9 cellular contexts compared by ENCODE assay signal in genomic region chr9:109192732-109193361, GRCh38.
A peak's percentile ranks its signal among the peaks of the same experiment; 100 is the strongest.
DNase-seq lines count a peak whose midpoint lies in the region; ATAC-seq lines count a peak whose summit lies in the region.
"Had no signal": no experiment of that assay in that cellular context is flagged by ENCODE, and none has a peak within 500 bp of the region (broad histone marks: within the 10 kb centered on the region; RNA-seq: fewer than 3 reads in every experiment).

No MANE protein-coding gene starts in this region.

- ATAC-seq in GM21515 (IDR thresholded peaks at IDR 0.05; ENCODE audit: unreplicated experiment), result no peak

- DNase-seq in NCI-H1417 (lab: John Stamatoyannopoulos, UW), result peak; percentile 5 to 63 (median 34)
- no peak for DNase-seq in NCI-H1417 treated with DMSO at 0.1 percent for 48 hours (lab: John Stamatoyannopoulos, UW)
- peak; percentile 75 to 92 for DNase-seq in NCI-H524 (lab: John Stamatoyannopoulos, UW)
- DNase-seq in ecto neural progenitor cell (ENCODE audit: low spot score), result peak; percentile 60
- DNase-seq in retina, result peak; percentile 39
- DNase-seq in NOMO-1 treated with DMSO at 0.1 percent for 48 hours (lab: John Stamatoyannopoulos, UW; ENCODE audit: unreplicated experiment), result no peak
- DNase-seq in C1 segment of cervical spinal cord (lab: John Stamatoyannopoulos, UW), result no peak
- DNase-seq: HCEC 1CT had no signal

Comparison
In these comparisons a context has a peak if more than half of its experiments do, and no peak if none do; other contexts are left out.
1. DNase-seq: peak in NCI-H1417 (3 of 3), NCI-H524 (2 of 2), ecto neural progenitor cell (single experiment) and retina (single experiment); none in NCI-H1417 treated with DMSO at 0.1 percent for 48 hours (single experiment), NOMO-1 treated with DMSO at 0.1 percent for 48 hours (single experiment) and C1 segment of cervical spinal cord (0 of 14).